ENCODE assay signal across 30 cellular contexts in the genomic region with DNA sequence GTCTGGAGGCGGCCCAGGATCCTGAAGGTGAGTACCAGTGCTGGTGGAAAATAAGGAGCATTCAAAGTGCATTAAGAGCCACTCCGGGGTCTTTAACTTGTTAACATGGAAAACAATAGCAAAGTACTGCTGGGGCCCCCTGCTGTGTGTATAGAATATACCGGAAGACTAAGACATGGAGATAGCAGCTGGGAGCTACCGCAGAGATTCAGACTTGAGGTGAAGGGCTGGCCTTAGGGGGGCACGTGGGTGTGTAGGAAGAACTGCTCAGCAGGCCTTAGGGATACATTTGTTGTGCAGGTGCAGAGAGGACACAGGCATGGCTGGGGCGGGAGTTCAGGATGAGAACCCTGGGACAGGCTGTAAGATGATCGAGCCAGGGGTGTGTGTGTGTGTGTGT. TPM values are rescaled to one million over a fixed set of nuclear protein-coding genes. Genes with fewer than 3 reads are reported as not detected.
DNase-seq lines count a peak whose midpoint lies in the region; ATAC-seq and TF ChIP-seq lines count a peak whose summit lies in the region.
"Had no signal": no experiment of that assay in that cellular context is flagged by ENCODE, and none has a peak within 500 bp of the region (broad histone marks: within the 10 kb centered on the region; RNA-seq: fewer than 3 reads in every experiment).

No MANE protein-coding gene starts in this region.

- in situ Hi-C loops in KBM-7 (cut with MboI; ENCODE audit: low pct_unique_long_range_greater_than_20kb, low sequenced_read_pairs): no loop called here
- in situ Hi-C loops in GM13976 (cut with MboI; ENCODE audit: low sequenced_read_pairs, unreplicated experiment): no loop called here

- H3K4me3 Mint-ChIP-seq in nephron progenitor cell: peak overlapping the region; percentile 44
- H3K4me3 Mint-ChIP-seq: activated CD4-positive, alpha-beta memory T cell treated with anti-CD3 and anti-CD28 coated beads, Interleukin-2, amount 10 ng/mL, durations not matched to agents 7 days and 5 days; activated naive CD8-positive, alpha-beta T cell treated with anti-CD3 and anti-CD28 coated beads, Interleukin-2, amount 10 ng/mL, durations not matched to agents 7 days and 5 days; stimulated activated naive B cell treated with anti-CD40 and anti-IgM and Interleukin-4, amounts not matched to agents 10 μg/mL and 1 μg/mL and 100 μg/mL, for 72 hours had no signal

- H3K27me3 Mint-ChIP-seq in nephron progenitor cell (ENCODE audit: low read depth, poor library complexity): peaks cover 94% of the 10 kb centered on the region

- H3K27ac Mint-ChIP-seq in nephron progenitor cell: no peak overlapping the region
- H3K27ac Mint-ChIP-seq: activated CD4-positive, alpha-beta memory T cell treated with anti-CD3 and anti-CD28 coated beads, Interleukin-2, amount 10 ng/mL, durations not matched to agents 7 days and 5 days; activated naive CD8-positive, alpha-beta T cell treated with anti-CD3 and anti-CD28 coated beads, Interleukin-2, amount 10 ng/mL, durations not matched to agents 7 days and 5 days; naive B cell; stimulated activated naive B cell treated with anti-CD40 and anti-IgM and Interleukin-4, amounts not matched to agents 10 μg/mL and 1 μg/mL and 100 μg/mL, for 72 hours had no signal

- ATAC-seq in GM18909 (IDR thresholded peaks at IDR 0.05; ENCODE audit: poor library complexity, unreplicated experiment): no peak
- no peak for ATAC-seq in GM18867 (IDR thresholded peaks at IDR 0.05; ENCODE audit: unreplicated experiment)
- ATAC-seq: left cardiac atrium; pancreas; stimulated activated naive B cell treated with anti-CD40 and anti-IgM and Interleukin-4, amounts not matched to agents 10 μg/mL and 1 μg/mL and 100 μg/mL, for 72 hours had no signal

- TF ChIP-seq CTCF in nephron progenitor cell (IDR thresholded peaks at IDR 0.05) (no peak), GM13976 (IDR thresholded peaks at IDR 0.05; ENCODE audit: borderline replicate concordance, control extremely low read depth, extremely low read depth, insufficient read depth, missing control alignments) (no peak)

- H3K4me1 Mint-ChIP-seq in nephron progenitor cell: peaks cover 22% of the 10 kb centered on the region

- no peaks in the 10 kb centered on the region for H3K36me3 Mint-ChIP-seq in nephron progenitor cell (ENCODE audit: low read depth)
- H3K36me3 Mint-ChIP-seq: activated naive CD8-positive, alpha-beta T cell treated with anti-CD3 and anti-CD28 coated beads, Interleukin-2, amount 10 ng/mL, durations not matched to agents 7 days and 5 days; naive B cell; stimulated activated naive B cell treated with anti-CD40 and anti-IgM and Interleukin-4, amounts not matched to agents 10 μg/mL and 1 μg/mL and 100 μg/mL, for 72 hours had no signal

- H3K9me3 Mint-ChIP-seq in nephron progenitor cell: no peaks in the 10 kb centered on the region
- H3K9me3 Mint-ChIP-seq: activated CD4-positive, alpha-beta memory T cell treated with anti-CD3 and anti-CD28 coated beads, Interleukin-2, amount 10 ng/mL, durations not matched to agents 7 days and 5 days; activated naive CD8-positive, alpha-beta T cell treated with anti-CD3 and anti-CD28 coated beads, Interleukin-2, amount 10 ng/mL, durations not matched to agents 7 days and 5 days; stimulated activated naive B cell treated with anti-CD40 and anti-IgM and Interleukin-4, amounts not matched to agents 10 μg/mL and 1 μg/mL and 100 μg/mL, for 72 hours had no signal

- DNase-seq in Daoy (ENCODE audit: low read depth) (peak; percentile 23), KBM-7 (peak; percentile 29), dermis blood vessel endothelial cell (peak; percentile 9), nephron progenitor cell (no peak), GM13976 (ENCODE audit: low spot score) (no peak)
- DNase-seq: activated CD4-positive, alpha-beta memory T cell treated with anti-CD3 and anti-CD28 coated beads, Interleukin-2, amount 10 ng/mL, durations not matched to agents 7 days and 5 days; activated effector memory CD4-positive, alpha-beta T cell treated with anti-CD3 and anti-CD28 coated beads, Interleukin-2, amount 50 U/mL, for 16 hours; activated naive CD8-positive, alpha-beta T cell treated with anti-CD3 and anti-CD28 coated beads, Interleukin-2, amount 10 ng/mL, durations not matched to agents 7 days and 5 days; activated T-cell treated with anti-CD3 and anti-CD28 coated beads for 4 hours; DMS 273 treated with DMSO at 0.1 percent for 48 hours; GDM1; head of caudate nucleus; left cardiac atrium; naive B cell; NCI-H1092; NCI-H187; NCI-H2227 treated with DMSO at 0.1 percent for 48 hours; NCI-H748 treated with DMSO at 0.1 percent for 48 hours; OCI-M1; pancreas; right cardiac atrium; stimulated activated CD4-positive, alpha-beta T cell treated with anti-CD3 and anti-CD28 coated beads, Interleukin-12 subunit alpha, Interleukin-12 subunit beta, amount 100 ng/mL, for 4 hours; stimulated activated CD4-positive, alpha-beta T cell treated with anti-CD3 and anti-CD28 coated beads, Interleukin-4, amount 100 ng/mL, for 24 hours; stimulated activated naive B cell treated with anti-CD40 and anti-IgM and Interleukin-4, amounts not matched to agents 10 μg/mL and 1 μg/mL and 100 μg/mL, for 72 hours had no signal

RNA-seq across cellular contexts. Expression of a gene that starts 1.2 kb away (rescaled TPM):
- 0.46 and 0.60 TPM in 2 replicates for total RNA-seq in Daoy (2014; rRNA removed; shearing (Covaris generic))
- total RNA-seq in dermis blood vessel endothelial cell: not detected in 2 replicates
- total RNA-seq: activated CD4-positive, alpha-beta memory T cell treated with anti-CD3 and anti-CD28 coated beads, Interleukin-2, amount 10 ng/mL, durations not matched to agents 7 days and 5 days; activated naive CD8-positive, alpha-beta T cell treated with anti-CD3 and anti-CD28 coated beads, Interleukin-2, amount 10 ng/mL, durations not matched to agents 7 days and 5 days; H4; left cardiac atrium; LHCN-M2; mesenteric fat pad; pancreas; right cardiac atrium; thoracic aorta had no signal

Comparison
In these comparisons a context has a peak if more than half of its experiments do, and no peak if none do; other contexts are left out.
1. DNase-seq: peak in Daoy (single experiment), KBM-7 (single experiment) and dermis blood vessel endothelial cell (single experiment); none in nephron progenitor cell (single experiment) and GM13976 (single experiment).